ENCODE assay signal across 19 cellular contexts in genomic region chr11:121341609-121342008, GRCh38. TPM values are rescaled to one million over a fixed set of nuclear protein-coding genes. Genes with fewer than 3 reads are reported as not detected.
DNase-seq lines count a peak whose midpoint lies in the region; ATAC-seq and TF ChIP-seq lines count a peak whose summit lies in the region.
"Had no signal": no experiment of that assay in that cellular context is flagged by ENCODE, and none has a peak within 500 bp of the region (broad histone marks: within the 10 kb centered on the region; RNA-seq: fewer than 3 reads in every experiment).

No MANE protein-coding gene starts in this region.

- no peak for TF ChIP-seq CTCF in epithelial cell of esophagus (IDR thresholded peaks at IDR 0.05; ENCODE audit: insufficient read depth, low read depth, low read length, missing control alignments)
- TF ChIP-seq CTCF in CD14-positive monocyte (IDR thresholded peaks at IDR 0.05): no peak

- H3K36me3 Mint-ChIP-seq in CD14-positive monocyte: no peaks in the 10 kb centered on the region
- H3K36me3 Mint-ChIP-seq: CD4-positive, alpha-beta memory T cell had no signal

- ATAC-seq in activated CD4-positive, CD25-positive, alpha-beta regulatory T cell treated with anti-CD3 and anti-CD28 coated beads, Interleukin-2, amount 50 U/mL, for 24 hours: peak; percentile 74 to 83
- no peak for ATAC-seq in GM18502 (IDR thresholded peaks at IDR 0.05; ENCODE audit: poor library complexity, unreplicated experiment)
- ATAC-seq: upper lobe of right lung had no signal

- no peak overlapping the region for H3K4me3 ChIP-seq in epithelial cell of esophagus (ENCODE audit: low read length)
- H3K4me3 ChIP-seq: left ventricle myocardium inferior, pancreas, upper lobe of right lung had no signal

- no peak for DNase-seq in activated CD4-positive, CD25-positive, alpha-beta regulatory T cell treated with anti-CD3 and anti-CD28 coated beads, Interleukin-2, amount 50 U/mL, for 72 hours
- DNase-seq in DMS53 treated with DMSO at 0.1 percent for 48 hours (lab: John Stamatoyannopoulos, UW; ENCODE audit: unreplicated experiment) (peak; percentile 58), NCI-H146 (lab: John Stamatoyannopoulos, UW) (peak; percentile 59), epithelial cell of esophagus (ENCODE audit: low read depth) (peak; percentile 20), NCI-H2081 (lab: John Stamatoyannopoulos, UW) (no peak), CD14-positive monocyte (ENCODE audit: low spot score) (no peak)
- DNase-seq: activated gamma-delta T cell treated with Interleukin-2 at 50 U/mL for 16 hours; CD4-positive, alpha-beta memory T cell; foreskin melanocyte; Kasumi-1; left ventricle myocardium inferior; NCI-H1436; NCI-H510A; pancreas; SK-N-SH; stimulated activated naive CD4-positive, alpha-beta T cell; upper lobe of right lung had no signal

- H3K27me3 Mint-ChIP-seq in CD14-positive monocyte (ENCODE audit: low read depth in 3 of 3): peaks cover 0 to 1% (median 0%) of the 10 kb centered on the region in 3 donors
- H3K27me3 Mint-ChIP-seq: CD4-positive, alpha-beta memory T cell had no signal

- no peak overlapping the region for H3K4me3 Mint-ChIP-seq in CD14-positive monocyte
- H3K4me3 Mint-ChIP-seq: CD4-positive, alpha-beta memory T cell had no signal

- intact Hi-C loops in CD14-positive monocyte (cut with micrococcal nuclease): no loop called here

- H3K4me1 Mint-ChIP-seq in CD14-positive monocyte: peaks cover 49% of the 10 kb centered on the region

- peak overlapping the region in 1 of 7 donors; percentile 86 for H3K27ac Mint-ChIP-seq in CD14-positive monocyte
- H3K27ac Mint-ChIP-seq: CD4-positive, alpha-beta memory T cell had no signal

- H3K9me3 Mint-ChIP-seq in CD14-positive monocyte: peaks cover 0 to 2% (median 0%) of the 10 kb centered on the region in 7 donors
- H3K9me3 Mint-ChIP-seq: CD4-positive, alpha-beta memory T cell had no signal

RNA-seq across cellular contexts. Expression of gene SC5D, which starts 49.0 kb away (rescaled TPM):
- polyA plus RNA-seq in CD14-positive monocyte: 1 to 10 TPM; 6.4 to 8.3 TPM

Comparison
In these comparisons a context has a peak if more than half of its experiments do, and no peak if none do; other contexts are left out.
1. DNase-seq: peak in DMS53 treated with DMSO at 0.1 percent for 48 hours (single experiment), NCI-H146 (single experiment) and epithelial cell of esophagus (single experiment); none in activated CD4-positive, CD25-positive, alpha-beta regulatory T cell treated with anti-CD3 and anti-CD28 coated beads, Interleukin-2, amount 50 U/mL, for 72 hours (single experiment), NCI-H2081 (0 of 2) and CD14-positive monocyte (single experiment).